ENCODE assay signal across 22 cellular contexts in genomic region chr12:121065345-121065744, GRCh38.
"Had no signal": no experiment of that assay in that cellular context is flagged by ENCODE, and none has a peak within 500 bp of the region (broad histone marks: within the 10 kb centered on the region; RNA-seq: fewer than 3 reads in every experiment).

No MANE protein-coding gene starts in this region.

- H3K27ac Mint-ChIP-seq: effector memory CD8-positive, alpha-beta T cell; natural killer cell treated with Interleukin-12 subunit alpha and Interleukin-12 subunit beta and Interleukin-15 and Interleukin-18, amount 100 ng/mL, for 72 hours; neural progenitor cell had no signal

- DNase-seq: effector memory CD8-positive, alpha-beta T cell; gastrocnemius medialis; heart right ventricle; hypothalamus; kidney glomerular epithelial cell; mammary epithelial cell; mucosa of descending colon; nucleus accumbens; ovary; sigmoid colon; stimulated activated CD4-positive, alpha-beta T cell treated with anti-CD3 and anti-CD28 coated beads, Interleukin-4, amount 100 ng/mL, for 4 hours; stimulated activated naive CD4-positive, alpha-beta T cell; tibial artery; upper lobe of right lung had no signal

- H3K27ac ChIP-seq: epithelial cell of prostate, esophagus muscularis mucosa, gastrocnemius medialis, heart right ventricle, neural progenitor cell, ovary, right atrium auricular region, sigmoid colon, skin epidermis, suprapubic skin, tibial artery, upper lobe of right lung, vagina had no signal

- H3K9ac ChIP-seq: neural progenitor cell had no signal

- H3K4me1 Mint-ChIP-seq: neural progenitor cell had no signal

- H3K9me3 Mint-ChIP-seq: effector memory CD8-positive, alpha-beta T cell; natural killer cell treated with Interleukin-12 subunit alpha and Interleukin-12 subunit beta and Interleukin-15 and Interleukin-18, amount 100 ng/mL, for 72 hours; neural progenitor cell had no signal

- H3K27me3 ChIP-seq: neural progenitor cell, ovary, right atrium auricular region, suprapubic skin, upper lobe of right lung, vagina had no signal

- H3K4me3 ChIP-seq: esophagus muscularis mucosa, gastrocnemius medialis, heart right ventricle, mucosa of descending colon, neural progenitor cell, ovary, right atrium auricular region, sigmoid colon, skin epidermis, suprapubic skin, tibial artery, upper lobe of right lung, vagina had no signal

- H3K27me3 Mint-ChIP-seq: effector memory CD8-positive, alpha-beta T cell; natural killer cell treated with Interleukin-12 subunit alpha and Interleukin-12 subunit beta and Interleukin-15 and Interleukin-18, amount 100 ng/mL, for 72 hours had no signal

- H3K36me3 Mint-ChIP-seq: natural killer cell treated with Interleukin-12 subunit alpha and Interleukin-12 subunit beta and Interleukin-15 and Interleukin-18, amount 100 ng/mL, for 72 hours; neural progenitor cell had no signal

- H3K4me3 Mint-ChIP-seq: effector memory CD8-positive, alpha-beta T cell; natural killer cell treated with Interleukin-12 subunit alpha and Interleukin-12 subunit beta and Interleukin-15 and Interleukin-18, amount 100 ng/mL, for 72 hours; neural progenitor cell had no signal

- H3K36me3 ChIP-seq: esophagus muscularis mucosa, gastrocnemius medialis, heart right ventricle, neural progenitor cell, ovary, right atrium auricular region, sigmoid colon, suprapubic skin, tibial artery, upper lobe of right lung, vagina had no signal

- H3K9me3 ChIP-seq: esophagus muscularis mucosa, gastrocnemius medialis, heart right ventricle, mucosa of descending colon, ovary, right atrium auricular region, sigmoid colon, suprapubic skin, tibial artery, upper lobe of right lung, vagina had no signal

- H3K4me1 ChIP-seq: gastrocnemius medialis had no signal

- ATAC-seq: effector memory CD8-positive, alpha-beta T cell; gastrocnemius medialis; heart right ventricle; mucosa of descending colon; natural killer cell treated with Interleukin-12 subunit alpha and Interleukin-12 subunit beta and Interleukin-15 and Interleukin-18, amount 100 ng/mL, for 72 hours; upper lobe of right lung had no signal
